Comparison of ENCODE assay signal across 25 cellular contexts in genomic region chr15:99113547-99114271, GRCh38. TPM values are rescaled to one million over a fixed set of nuclear protein-coding genes. Genes with fewer than 3 reads are reported as not detected.
A peak's percentile ranks its signal among the peaks of the same experiment; 100 is the strongest.
DNase-seq lines count a peak whose midpoint lies in the region; ATAC-seq and TF ChIP-seq lines count a peak whose summit lies in the region.
"Had no signal": no experiment of that assay in that cellular context is flagged by ENCODE, and none has a peak within 500 bp of the region (broad histone marks: within the 10 kb centered on the region; RNA-seq: fewer than 3 reads in every experiment).

No MANE protein-coding gene starts in this region.

- intact Hi-C loops in heart right ventricle (cut with DNase I) (loop anchor here in 1 of 10 donors (5.0 kb wide), 1 partner anchor 59 kb away; no protein-coding TSS in a partner anchor), cardiac septum (cut with DNase I) (no loop called here), esophagus squamous epithelium (cut with DNase I) (no loop called here), posterior vena cava (cut with DNase I) (loop anchor here in 1 of 2 donors (5.0 kb wide), 1 partner anchor 99 kb away; no protein-coding TSS in a partner anchor), tibial artery (cut with DNase I; ENCODE audit: low total_unique reads) (no loop called here)

- H3K4me3 ChIP-seq in heart right ventricle, result no peak overlapping the region
- no peak overlapping the region for H3K4me3 ChIP-seq in esophagus squamous epithelium
- no peak overlapping the region for H3K4me3 ChIP-seq in tibial artery
- no peak overlapping the region for H3K4me3 ChIP-seq in HAP-1
- H3K4me3 ChIP-seq: A549, testis had no signal

- WGBS in heart right ventricle, 2 donors, result 88 to 90% methylated on average over 13 of the region's 13 CpGs
- 82% methylated on average over 10 to 12 of the region's 13 CpGs for WGBS in esophagus squamous epithelium, 2 donors

- no peaks in the 10 kb centered on the region for H3K9me3 ChIP-seq in heart right ventricle
- no peaks in the 10 kb centered on the region for H3K9me3 ChIP-seq in esophagus squamous epithelium
- H3K9me3 ChIP-seq in tibial artery, result no peaks in the 10 kb centered on the region
- no peaks in the 10 kb centered on the region for H3K9me3 ChIP-seq in HAP-1
- H3K9me3 ChIP-seq: A549, testis had no signal

- no peak for TF ChIP-seq POLR2A in esophagus squamous epithelium (IDR thresholded peaks at IDR 0.05)

- peak overlapping the region; percentile 20 to 83 (median 67) for H3K27ac ChIP-seq in heart right ventricle
- peak overlapping the region; percentile 0 to 88 (median 74) for H3K27ac ChIP-seq in esophagus squamous epithelium
- H3K27ac ChIP-seq in tibial artery, result peak overlapping the region; percentile 80 to 97
- H3K27ac ChIP-seq: A549, testis had no signal

- H3K4me1 ChIP-seq in heart right ventricle, result peaks cover 0 to 81% (median 40%) of the 10 kb centered on the region in 9 donors
- peaks cover 0 to 26% (median 0%) of the 10 kb centered on the region in 3 donors for H3K4me1 ChIP-seq in esophagus squamous epithelium
- H3K4me1 ChIP-seq in tibial artery, result peaks cover 0 to 95% (median 70%) of the 10 kb centered on the region in 4 donors
- H3K4me1 ChIP-seq in HAP-1, result no peaks in the 10 kb centered on the region
- H3K4me1 ChIP-seq: A549, testis had no signal

- ATAC-seq in heart right ventricle (no peak), HG03196 (IDR thresholded peaks at IDR 0.05; ENCODE audit: unreplicated experiment) (no peak)
- ATAC-seq: A549; activated CD4-positive, alpha-beta T cell treated with anti-CD3 and anti-CD28 coated beads for 36 hours; activated CD8-positive, alpha-beta T cell treated with anti-CD3 and anti-CD28 coated beads for 36 hours; Panc1; stimulated activated naive B cell treated with anti-CD40 and anti-IgM and Interleukin-4, amounts not matched to agents 10 μg/mL and 1 μg/mL and 100 μg/mL, for 72 hours had no signal

- DNase-seq in heart right ventricle (no peak), cardiac septum (ENCODE audit: low spot score) (no peak), esophagus squamous epithelium (lab: John Stamatoyannopoulos, UW) (no peak), posterior vena cava (ENCODE audit: low spot score) (peak; percentile 73), tibial artery (no peak), HAP-1 (ENCODE audit: low spot score in 2 of 2) (no peak), KG1 (lab: John Stamatoyannopoulos, UW) (no peak)
- DNase-seq: activated CD4-positive, alpha-beta T cell treated with anti-CD3 and anti-CD28 coated beads for 36 hours; activated CD8-positive, alpha-beta memory T cell treated with anti-CD3 and anti-CD28 coated beads, Interleukin-2, amount 50 U/mL, for 48 hours; activated CD8-positive, alpha-beta T cell treated with anti-CD3 and anti-CD28 coated beads for 36 hours; anterior cingulate cortex; caudate nucleus; CD4-positive, alpha-beta memory T cell; erythroblast; head of caudate nucleus; NCI-H1092; NCI-H1694; NCI-H446; NCI-H748 treated with DMSO at 0.1 percent for 48 hours; SIG-M5; stimulated activated naive B cell treated with anti-CD40 and anti-IgM and Interleukin-4, amounts not matched to agents 10 μg/mL and 1 μg/mL and 100 μg/mL, for 72 hours; testis had no signal

- H3K36me3 ChIP-seq in heart right ventricle (peaks cover 0 to 42% (median 0%) of the 10 kb centered on the region in 9 donors), esophagus squamous epithelium (no peaks in the 10 kb centered on the region), tibial artery (peaks cover 12 to 31% (median 25%) of the 10 kb centered on the region in 3 donors), HAP-1 (replicated peaks) (no peaks in the 10 kb centered on the region)

- no peak for TF ChIP-seq CTCF in heart right ventricle (IDR thresholded peaks at IDR 0.05)
- TF ChIP-seq CTCF in esophagus squamous epithelium (IDR thresholded peaks at IDR 0.05), result no peak
- no peak for TF ChIP-seq CTCF in tibial artery (IDR thresholded peaks at IDR 0.05)

- in situ Hi-C loops in HAP-1 (cut with MboI; ENCODE audit: low sequenced_read_pairs), result no loop called here

- H3K27me3 ChIP-seq in heart right ventricle (no peaks in the 10 kb centered on the region), esophagus squamous epithelium (no peaks in the 10 kb centered on the region), tibial artery (no peaks in the 10 kb centered on the region), HAP-1 (ENCODE audit: low read depth) (no peaks in the 10 kb centered on the region)
- H3K27me3 ChIP-seq: testis had no signal

RNA-seq across cellular contexts. Expression of gene SYNM, which starts 8.8 kb away (rescaled TPM):
- total RNA-seq in heart right ventricle (100 to 1,000 TPM; 256 to 456 (median 357) TPM), cardiac septum (395 TPM), esophagus squamous epithelium (100 to 1,000 TPM in 1 of 4 donors, 10 to 100 TPM in 3; 18.1 to 262 (median 42.0) TPM), posterior vena cava (100 to 1,000 TPM; 447 to 863 TPM)
- polyA plus RNA-seq in heart right ventricle, result 100 to 1,000 TPM in 1 of 2 donors, 10 to 100 TPM in 1; 59.4 to 103 TPM
